ENCODE assay signal across 8 cellular contexts in the genomic region with DNA sequence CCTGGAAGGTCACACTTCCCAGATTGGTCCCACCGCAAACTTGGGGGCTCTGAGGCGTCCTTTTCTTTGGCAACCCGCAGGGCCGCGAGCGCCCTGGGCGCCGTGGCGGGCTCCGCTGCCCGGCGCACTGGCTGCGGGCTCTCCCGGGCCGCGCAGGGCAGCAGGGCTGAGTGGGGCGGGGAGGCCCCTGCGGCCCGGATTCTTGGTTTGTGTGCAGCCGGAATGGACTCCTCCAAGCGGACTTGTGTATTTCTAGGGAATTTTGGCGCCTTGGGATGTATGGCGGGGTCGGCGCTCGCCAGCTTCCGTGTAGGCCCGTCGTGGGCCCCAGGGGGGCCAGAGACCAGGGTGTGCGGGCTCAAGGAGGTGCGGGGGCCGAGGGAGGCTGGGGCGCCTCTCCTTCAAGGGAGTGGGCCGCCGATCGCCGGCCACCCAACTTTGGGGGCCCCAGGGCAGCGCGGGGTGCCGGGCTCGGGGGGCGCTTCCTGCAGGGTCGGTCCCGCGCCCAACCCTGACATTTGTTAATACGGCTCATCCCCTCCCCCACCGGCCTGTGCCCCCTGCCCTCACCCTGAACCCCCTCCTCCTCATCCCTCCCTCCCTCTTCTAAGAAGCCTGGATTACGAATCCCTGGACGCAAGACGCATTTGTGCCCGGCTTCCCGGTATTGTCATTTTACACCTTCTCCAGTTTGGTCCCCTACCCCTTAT. TPM values are rescaled to one million over a fixed set of nuclear protein-coding genes. Genes with fewer than 3 reads are reported as not detected.
DNase-seq lines count a peak whose midpoint lies in the region; ATAC-seq and TF ChIP-seq lines count a peak whose summit lies in the region.

No MANE protein-coding gene starts in this region.

- peak overlapping the region; percentile 45 to 86 for H3K4me3 ChIP-seq in body of pancreas

- H3K9me3 ChIP-seq in body of pancreas, result no peaks in the 10 kb centered on the region

- TF ChIP-seq POLR2A in body of pancreas (IDR thresholded peaks at IDR 0.05), result peak; percentile 21 to 41 (median 21)

- peak; percentile 20 for ATAC-seq in body of pancreas

- H3K36me3 ChIP-seq in body of pancreas (replicated peaks in 1 of 2; ENCODE audit: insufficient read depth in 1 of 2, low read depth in 2 of 2), result no peaks in the 10 kb centered on the region

- intact Hi-C loops in body of pancreas (cut with DNase I), result no loop called here

- DNase-seq in stimulated activated CD4-positive, alpha-beta T cell treated with anti-CD3 and anti-CD28 coated beads, Interleukin-15, amount 100 ng/mL, for 24 hours, result peak; percentile 7
- DNase-seq in stimulated activated CD4-positive, alpha-beta T cell treated with anti-CD3 and anti-CD28 coated beads, Interleukin-1b, Interleukin-23, amount 100 ng/mL, for 48 hours, result no peak
- DNase-seq in body of pancreas, result peak; percentile 30 to 53 (median 40)
- DNase-seq in substantia nigra (lab: John Stamatoyannopoulos, UW), result peak in 17 of 49 donors; percentile 8 to 68 (median 37)
- no peak for DNase-seq in RPMI8226
- no peak for DNase-seq in NCI-H1092 treated with DMSO at 0.1 percent for 48 hours (lab: John Stamatoyannopoulos, UW)
- DNase-seq in stimulated activated CD4-positive, alpha-beta T cell treated with anti-CD3 and anti-CD28 coated beads, Interleukin-2, amount 100 ng/mL, for 48 hours, result no peak

- H3K4me1 ChIP-seq in body of pancreas, result peaks cover 40% of the 10 kb centered on the region

- H3K27ac ChIP-seq in body of pancreas (peak overlapping the region; percentile 90 to 96 (median 94)), layer of hippocampus (ENCODE audit: low read depth, low read length) (peak overlapping the region; percentile 91), substantia nigra (ENCODE audit: low read depth, low read length, poor library complexity, severe bottlenecking) (peak overlapping the region; percentile 65)

- TF ChIP-seq CTCF in body of pancreas (IDR thresholded peaks at IDR 0.05), result no peak

- H3K27me3 ChIP-seq in body of pancreas, result no peaks in the 10 kb centered on the region
- H3K27me3 ChIP-seq in layer of hippocampus (ENCODE audit: control insufficient read depth, insufficient read depth, low read length), result no peaks in the 10 kb centered on the region

- 2 to 3% methylated on average over 26 to 51 of the region's 52 CpGs for WGBS in body of pancreas, 2 donors

RNA-seq across cellular contexts. Expression of a gene that starts 2.4 kb away (rescaled TPM):
- 10 to 100 TPM in 1 of 2 donors, 1 to 10 TPM in 1; 9.1 to 25.7 TPM for total RNA-seq in body of pancreas

Comparison
In these comparisons a context has a peak if more than half of its experiments do, and no peak if none do; other contexts are left out.
1. DNase-seq: peak in stimulated activated CD4-positive, alpha-beta T cell treated with anti-CD3 and anti-CD28 coated beads, Interleukin-15, amount 100 ng/mL, for 24 hours (single experiment) and body of pancreas (4 of 4); none in stimulated activated CD4-positive, alpha-beta T cell treated with anti-CD3 and anti-CD28 coated beads, Interleukin-1b, Interleukin-23, amount 100 ng/mL, for 48 hours (single experiment), RPMI8226 (single experiment), NCI-H1092 treated with DMSO at 0.1 percent for 48 hours (single experiment) and stimulated activated CD4-positive, alpha-beta T cell treated with anti-CD3 and anti-CD28 coated beads, Interleukin-2, amount 100 ng/mL, for 48 hours (0 of 2).
2. Peak in every context shown above with its lines, with median percentiles within 50 percentile points of each other: H3K27ac ChIP-seq.